26 cellular contexts compared by ENCODE assay signal in genomic region chr7:72446131-72446530, GRCh38. TPM values are rescaled to one million over a fixed set of nuclear protein-coding genes. Genes with fewer than 3 reads are reported as not detected.
"Had no signal": no experiment of that assay in that cellular context is flagged by ENCODE, and none has a peak within 500 bp of the region (broad histone marks: within the 10 kb centered on the region; RNA-seq: fewer than 3 reads in every experiment).

No MANE protein-coding gene starts in this region.

- H3K4me1 ChIP-seq: adrenal gland, breast epithelium, SJSA1 had no signal

- H3K4me3 Mint-ChIP-seq: activated CD8-positive, alpha-beta T cell treated with anti-CD3 and anti-CD28 coated beads, Interleukin-2, amount 10 ng/mL, durations not matched to agents 7 days and 5 days; activated naive CD8-positive, alpha-beta T cell treated with anti-CD3 and anti-CD28 coated beads, Interleukin-2, amount 10 ng/mL, durations not matched to agents 7 days and 5 days; T-helper 1 cell treated with Interleukin-12 subunit alpha and Interleukin-12 subunit beta and Interleukin-4 antibody, amounts not matched to agents 30 μg/mL and 1 μg/mL, for 36 hours; WTC11 had no signal

- DNase-seq: activated CD4-positive, alpha-beta T cell treated with anti-CD3 and anti-CD28 coated beads for 48 hours; activated CD4-positive, alpha-beta T cell treated with anti-CD3 and anti-CD28 coated beads, Interleukin-2, amount 50 U/mL, for 4 hours; activated CD4-positive, CD25-positive, alpha-beta regulatory T cell treated with anti-CD3 and anti-CD28 coated beads, Interleukin-2, amount 50 U/mL, for 72 hours; activated CD8-positive, alpha-beta memory T cell treated with anti-CD3 and anti-CD28 coated beads, Interleukin-2, amount 50 U/mL, for 48 hours; activated CD8-positive, alpha-beta T cell treated with anti-CD3 and anti-CD28 coated beads, Interleukin-2, amount 10 ng/mL, durations not matched to agents 7 days and 5 days; activated naive CD4-positive, alpha-beta T cell treated with anti-CD3 and anti-CD28 coated beads, Interleukin-2, amount 50 U/mL, for 16 hours; activated naive CD8-positive, alpha-beta T cell treated with anti-CD3 and anti-CD28 coated beads, Interleukin-2, amount 10 ng/mL, durations not matched to agents 7 days and 5 days; activated T-cell treated with anti-CD3 and anti-CD28 coated beads, Interleukin-2, amount 50 U/mL, for 1 hour; adrenal gland; central memory CD4-positive, alpha-beta T cell; KG1; MV-4-11; NCI-H1092 treated with DMSO at 0.1 percent for 48 hours; NCI-H1436 treated with DMSO at 0.1 percent for 48 hours; NCI-H187; NCI-H2081; NCI-H446; PC-3; SHP77; T-helper 9 cell had no signal

- H3K36me3 ChIP-seq: adrenal gland, breast epithelium, SJSA1 had no signal

- H3K27me3 ChIP-seq: adrenal gland, SJSA1 had no signal

- H3K4me3 ChIP-seq: adrenal gland, breast epithelium, SJSA1 had no signal

- H3K9me3 ChIP-seq: adrenal gland, breast epithelium, SJSA1 had no signal

- H3K4me1 Mint-ChIP-seq: activated naive CD8-positive, alpha-beta T cell treated with anti-CD3 and anti-CD28 coated beads, Interleukin-2, amount 10 ng/mL, durations not matched to agents 7 days and 5 days had no signal

- H3K27ac ChIP-seq: adrenal gland, breast epithelium, SJSA1 had no signal

- H3K27me3 Mint-ChIP-seq: activated naive CD8-positive, alpha-beta T cell treated with anti-CD3 and anti-CD28 coated beads, Interleukin-2, amount 10 ng/mL, durations not matched to agents 7 days and 5 days had no signal

- H3K36me3 Mint-ChIP-seq: activated naive CD8-positive, alpha-beta T cell treated with anti-CD3 and anti-CD28 coated beads, Interleukin-2, amount 10 ng/mL, durations not matched to agents 7 days and 5 days; WTC11 had no signal

- H3K27ac Mint-ChIP-seq: activated CD8-positive, alpha-beta T cell treated with anti-CD3 and anti-CD28 coated beads, Interleukin-2, amount 10 ng/mL, durations not matched to agents 7 days and 5 days; activated naive CD8-positive, alpha-beta T cell treated with anti-CD3 and anti-CD28 coated beads, Interleukin-2, amount 10 ng/mL, durations not matched to agents 7 days and 5 days; T-helper 1 cell treated with Interleukin-12 subunit alpha and Interleukin-12 subunit beta and Interleukin-4 antibody, amounts not matched to agents 30 μg/mL and 1 μg/mL, for 36 hours; WTC11 had no signal

- H3K9me3 Mint-ChIP-seq: T-helper 1 cell treated with Interleukin-12 subunit alpha and Interleukin-12 subunit beta and Interleukin-4 antibody, amounts not matched to agents 30 μg/mL and 1 μg/mL, for 36 hours; WTC11 had no signal

RNA-seq across cellular contexts. Expression of gene CALN1, which starts 34.0 kb away (rescaled TPM):
- total RNA-seq: activated CD8-positive, alpha-beta T cell treated with anti-CD3 and anti-CD28 coated beads, Interleukin-2, amount 10 ng/mL, durations not matched to agents 7 days and 5 days; activated naive CD8-positive, alpha-beta T cell treated with anti-CD3 and anti-CD28 coated beads, Interleukin-2, amount 10 ng/mL, durations not matched to agents 7 days and 5 days; LHCN-M2; M059J; PC-3; SJSA1 had no signal
